In the genomic region with DNA sequence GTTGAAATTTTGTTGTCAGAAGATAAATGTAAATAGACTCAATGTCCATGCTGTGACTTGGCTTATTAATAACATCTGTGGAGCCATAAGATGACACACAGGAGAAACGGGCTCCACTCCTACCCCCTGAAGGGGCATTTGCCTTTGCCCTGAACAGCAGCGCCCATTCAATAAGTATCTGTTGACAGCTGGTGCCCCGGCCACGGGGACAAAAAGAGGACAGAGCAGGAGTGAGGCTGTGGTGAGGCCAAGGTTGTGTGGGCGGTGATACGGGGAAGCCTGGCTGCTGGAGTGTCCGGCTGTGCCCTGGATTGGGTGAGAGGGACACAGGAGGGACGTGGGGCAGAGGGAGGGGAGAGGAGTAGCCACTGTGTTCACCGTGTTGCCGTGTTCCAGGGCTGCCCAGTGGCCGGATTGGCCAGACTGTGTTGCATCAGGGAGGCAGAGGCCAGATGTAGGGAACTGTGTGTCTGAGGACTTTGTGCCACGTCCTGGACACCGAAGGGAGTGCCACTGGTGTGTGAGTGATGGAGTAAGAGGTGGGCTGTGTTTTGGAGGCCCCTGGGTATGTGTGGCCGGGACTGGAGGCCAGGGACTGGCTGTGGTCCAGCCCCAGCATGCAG, we compare ENCODE assay signal across 19 cellular contexts. TPM values are rescaled to one million over a fixed set of nuclear protein-coding genes. Genes with fewer than 3 reads are reported as not detected.
DNase-seq lines count a peak whose midpoint lies in the region; ATAC-seq, FAIRE-seq and TF ChIP-seq lines count a peak whose summit lies in the region.
"Had no signal": no experiment of that assay in that cellular context is flagged by ENCODE, and none has a peak within 500 bp of the region (broad histone marks: within the 10 kb centered on the region; RNA-seq: fewer than 3 reads in every experiment).

No MANE protein-coding gene starts in this region.

- H3K9ac ChIP-seq in astrocyte (ENCODE audit: low read length): no peak overlapping the region
- H3K9ac ChIP-seq: BLaER1 treated with 17β-estradiol and CSF1 and Interleukin-3, amounts not matched to agents 10 nM and 100 nM; neural progenitor cell had no signal

- H3K27me3 ChIP-seq in astrocyte (ENCODE audit: insufficient read depth, low read length): no peaks in the 10 kb centered on the region
- H3K27me3 ChIP-seq: BLaER1 treated with 17β-estradiol and CSF1 and Interleukin-3, amounts not matched to agents 10 nM and 100 nM; neural progenitor cell had no signal

- peaks cover 60% of the 10 kb centered on the region for H3K79me2 ChIP-seq in astrocyte (ENCODE audit: insufficient read depth, low read length)

- H3K36me3 ChIP-seq in astrocyte (ENCODE audit: insufficient read depth, low read length): peaks cover 74% of the 10 kb centered on the region

- no peak overlapping the region for H3K4me3 ChIP-seq in astrocyte (ENCODE audit: insufficient read depth, low read depth, low read length)
- H3K4me3 ChIP-seq: BLaER1 treated with 17β-estradiol and CSF1 and Interleukin-3, amounts not matched to agents 10 nM and 100 nM; neural progenitor cell had no signal

- TF ChIP-seq CTCF in astrocyte (IDR thresholded peaks at IDR 0.05; ENCODE audit: insufficient read depth, low read depth, low read length): no peak

- peaks cover 2 to 10% of the 10 kb centered on the region in 2 donors for H3K9me3 Mint-ChIP-seq in activated T-cell treated with anti-CD3 and anti-CD28 coated beads, Interleukin-2, amount 50 U/mL, for 72 hours
- peaks cover 10% of the 10 kb centered on the region for H3K9me3 Mint-ChIP-seq in astrocyte (ENCODE audit: unreplicated experiment)

- H3K27ac Mint-ChIP-seq in activated T-cell treated with anti-CD3 and anti-CD28 coated beads, Interleukin-2, amount 50 U/mL, for 72 hours: peak overlapping the region; percentile 57
- H3K27ac Mint-ChIP-seq in astrocyte (ENCODE audit: unreplicated experiment): peak overlapping the region; percentile 47
- H3K27ac Mint-ChIP-seq: neural progenitor cell had no signal

- no peak overlapping the region for H3K27ac ChIP-seq in astrocyte (ENCODE audit: low read depth, low read length)
- H3K27ac ChIP-seq: BLaER1 treated with 17β-estradiol and CSF1 and Interleukin-3, amounts not matched to agents 10 nM and 100 nM; neural progenitor cell had no signal

- H3K4me1 ChIP-seq in astrocyte (ENCODE audit: insufficient read depth, low read length): no peaks in the 10 kb centered on the region
- H3K4me1 ChIP-seq: BLaER1 treated with 17β-estradiol and CSF1 and Interleukin-3, amounts not matched to agents 10 nM and 100 nM; neural progenitor cell had no signal

- FAIRE-seq in astrocyte (lab: Jason Lieb, UNC): no peak
- FAIRE-seq: G401.6, GM19239 had no signal

- peaks cover 74% of the 10 kb centered on the region for H4K20me1 ChIP-seq in astrocyte (ENCODE audit: insufficient read depth, low read length)

- H3K4me1 Mint-ChIP-seq in activated T-cell treated with anti-CD3 and anti-CD28 coated beads, Interleukin-2, amount 50 U/mL, for 72 hours (ENCODE audit: low read depth): peaks cover 26% of the 10 kb centered on the region
- no peaks in the 10 kb centered on the region for H3K4me1 Mint-ChIP-seq in astrocyte (ENCODE audit: low read depth, unreplicated experiment)
- H3K4me1 Mint-ChIP-seq: neural progenitor cell had no signal

- peaks cover 33 to 77% of the 10 kb centered on the region in 2 donors for H3K36me3 Mint-ChIP-seq in activated T-cell treated with anti-CD3 and anti-CD28 coated beads, Interleukin-2, amount 50 U/mL, for 72 hours (ENCODE audit: insufficient read depth in 2 of 2)
- peaks cover 75% of the 10 kb centered on the region for H3K36me3 Mint-ChIP-seq in astrocyte (ENCODE audit: low read depth, unreplicated experiment)

- intact Hi-C loops in left ventricle myocardium superior (cut with micrococcal nuclease): no loop called here
- intact Hi-C loops in sciatic nerve (cut with DNase I): no loop called here

- no peaks in the 10 kb centered on the region for H3K9me3 ChIP-seq in astrocyte (ENCODE audit: insufficient read depth, low read depth, low read length)

- no peaks in the 10 kb centered on the region for H3K27me3 Mint-ChIP-seq in activated T-cell treated with anti-CD3 and anti-CD28 coated beads, Interleukin-2, amount 50 U/mL, for 72 hours (ENCODE audit: low read depth)
- no peaks in the 10 kb centered on the region for H3K27me3 Mint-ChIP-seq in astrocyte (ENCODE audit: low read depth, unreplicated experiment)

- no peak overlapping the region for H3K4me3 Mint-ChIP-seq in activated T-cell treated with anti-CD3 and anti-CD28 coated beads, Interleukin-2, amount 50 U/mL, for 72 hours
- H3K4me3 Mint-ChIP-seq in astrocyte (ENCODE audit: unreplicated experiment): no peak overlapping the region
- H3K4me3 Mint-ChIP-seq: neural progenitor cell had no signal

- no peak for ATAC-seq in activated T-cell treated with anti-CD3 and anti-CD28 coated beads, Interleukin-2, amount 50 U/mL, for 72 hours (replicated peaks in 1 of 2)
- ATAC-seq in left ventricle myocardium superior (peak; percentile 89), sciatic nerve (peak; percentile 51), GM18502 (IDR thresholded peaks at IDR 0.05; ENCODE audit: poor library complexity, unreplicated experiment) (no peak)

- H2AFZ ChIP-seq in astrocyte (ENCODE audit: low read depth, low read length): no peak overlapping the region
- H2AFZ ChIP-seq: neural progenitor cell had no signal

- DNase-seq in activated T-cell treated with anti-CD3 and anti-CD28 coated beads, Interleukin-2, amount 50 U/mL, for 72 hours: no peak
- DNase-seq in activated T-cell treated with anti-CD3 and anti-CD28 coated beads for 4 hours: no peak
- DNase-seq in astrocyte (ENCODE audit: low read depth): no peak
- peak; percentile 67 for DNase-seq in left ventricle myocardium superior
- DNase-seq in sciatic nerve (ENCODE audit: low spot score): no peak
- no peak for DNase-seq in GM19240 (ENCODE audit: insufficient read length, low spot score)
- DNase-seq in NCI-H524 (lab: John Stamatoyannopoulos, UW): no peak
- DNase-seq: activated CD4-positive, alpha-beta T cell treated with anti-CD3 and anti-CD28 coated beads, Interleukin-2, amount 50 U/mL, for 1 hour; kidney glomerular epithelial cell; mesendoderm; NCI-H1105 treated with DMSO at 0.1 percent for 48 hours; NCI-H510A; T-helper 1 cell had no signal

- no peak overlapping the region for H3K4me2 ChIP-seq in astrocyte (ENCODE audit: low read length)
- H3K4me2 ChIP-seq: BLaER1 treated with 17β-estradiol and CSF1 and Interleukin-3, amounts not matched to agents 10 nM and 100 nM; neural progenitor cell had no signal

RNA-seq across cellular contexts. Expression of gene PRMT2, which starts 15.1 kb away (rescaled TPM):
- 10 to 100 TPM; 81.3 to 95.1 TPM for total RNA-seq in activated T-cell treated with anti-CD3 and anti-CD28 coated beads, Interleukin-2, amount 50 U/mL, for 72 hours
- total RNA-seq in astrocyte (105 and 106 TPM in 2 replicates), left ventricle myocardium superior (56.8 TPM), sciatic nerve (178 TPM)

RNA-seq across cellular contexts. Expression of gene S100B, which starts 45.7 kb away (rescaled TPM):
- under 1 TPM in 1 of 2 donors, not detected in 1; 0.72 TPM for total RNA-seq in activated T-cell treated with anti-CD3 and anti-CD28 coated beads, Interleukin-2, amount 50 U/mL, for 72 hours
- 1.0 and 2.0 TPM in 2 replicates for total RNA-seq in astrocyte
- total RNA-seq in left ventricle myocardium superior: 3.5 TPM
- 1,180 TPM for total RNA-seq in sciatic nerve
- total RNA-seq: fibroblast of villous mesenchyme had no signal

Comparison
In these comparisons a context has a peak if more than half of its experiments do, and no peak if none do; other contexts are left out.
1. ATAC-seq: peak in left ventricle myocardium superior (single experiment) and sciatic nerve (single experiment); none in activated T-cell treated with anti-CD3 and anti-CD28 coated beads, Interleukin-2, amount 50 U/mL, for 72 hours (0 of 2) and GM18502 (single experiment).
2. RNA of gene S100B, which starts 45.7 kb away (total RNA-seq): 1,180 TPM in sciatic nerve (single experiment); 3.5 TPM in left ventricle myocardium superior (single experiment), 1.0 to 2.0 TPM in astrocyte and 0.72 TPM in activated T-cell treated with anti-CD3 and anti-CD28 coated beads, Interleukin-2, amount 50 U/mL, for 72 hours; every median in the first group is over 100 times any median in the second.